Comparison of ENCODE assay signal across 2 cellular contexts in genomic region chrX:103417370-103417769, GRCh38.
TF ChIP-seq lines count a peak whose summit lies in the region.

No MANE protein-coding gene starts in this region.

TF ChIP-seq in GM23338, 12 proteins besides CTCF, POLR2A, EP300 and RAD21:
- no peak for TF ChIP-seq CREB1 (CRISPR knock-in tag; IDR thresholded peaks at IDR 0.05; ENCODE audit: low read depth)
- no peak for TF ChIP-seq ZNF331 (CRISPR knock-in tag; IDR thresholded peaks at IDR 0.05; ENCODE audit: low read depth)
- TF ChIP-seq NANOG (IDR thresholded peaks at IDR 0.05; ENCODE audit: borderline replicate concordance): 0 out of 2 replicates have a peak, but pooled peaks have one; percentile 9
- TF ChIP-seq REST (IDR thresholded peaks at IDR 0.05; ENCODE audit: unreplicated experiment): no peak
- no peak for TF ChIP-seq POLR2AphosphoS5 (IDR thresholded peaks at IDR 0.05; ENCODE audit: low read depth)
- TF ChIP-seq ZNF114 (CRISPR knock-in tag; IDR thresholded peaks at IDR 0.05): no peak
- no peak for TF ChIP-seq EZH2phosphoT487 (IDR thresholded peaks at IDR 0.05; ENCODE audit: unreplicated experiment)
TF ChIP-seq in GM23338: peak in this region for 1.

TF ChIP-seq in IMR-90, 13 proteins besides CTCF, POLR2A, EP300 and RAD21:
- TF ChIP-seq ELK1 (IDR thresholded peaks at IDR 0.05; ENCODE audit: borderline replicate concordance, low read depth, low read length): no peak
- TF ChIP-seq NFE2L2 (IDR thresholded peaks at IDR 0.05; ENCODE audit: low read depth, low read length): no peak
- TF ChIP-seq MAZ (IDR thresholded peaks at IDR 0.05; ENCODE audit: borderline replicate concordance, low read depth, low read length): no peak
- no peak for TF ChIP-seq CEBPB (IDR thresholded peaks at IDR 0.05; ENCODE audit: low read depth, low read length)
- TF ChIP-seq RFX5 (IDR thresholded peaks at IDR 0.05; ENCODE audit: low read depth, low read length): no peak
- TF ChIP-seq BHLHE40 (IDR thresholded peaks at IDR 0.05; ENCODE audit: low read depth, low read length): no peak
- no peak for TF ChIP-seq USF2 (IDR thresholded peaks at IDR 0.05; ENCODE audit: low read depth, low read length)
- no peak for TF ChIP-seq MAFK (IDR thresholded peaks at IDR 0.05; ENCODE audit: low read depth, low read length)
- TF ChIP-seq RCOR1 (IDR thresholded peaks at IDR 0.05; ENCODE audit: insufficient replicate concordance, low read length): no peak
- TF ChIP-seq MXI1 (IDR thresholded peaks at IDR 0.05; ENCODE audit: borderline replicate concordance, low read depth, low read length): no peak
- no peak for TF ChIP-seq FOS (IDR thresholded peaks at IDR 0.05; ENCODE audit: low read depth, low read length)
